In the genomic region with DNA sequence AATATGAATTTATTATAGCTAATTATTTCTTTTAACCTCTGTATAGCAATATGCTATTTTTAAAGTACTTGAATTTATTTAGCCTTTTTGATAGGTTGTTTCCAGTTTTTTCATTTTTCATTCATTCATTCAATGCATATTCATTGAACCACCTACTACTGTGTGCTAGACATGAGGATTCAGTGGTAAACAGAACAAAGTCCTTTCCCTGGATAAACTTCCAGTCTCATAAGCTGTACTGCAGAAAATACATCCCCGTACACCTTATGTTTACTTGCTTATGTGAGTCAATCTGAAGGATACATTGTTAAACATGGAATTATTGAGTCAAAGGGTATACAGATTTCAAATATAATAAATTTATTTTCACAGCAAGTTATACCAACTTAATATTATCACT, we compare ENCODE assay signal across 26 cellular contexts. TPM values are rescaled to one million over a fixed set of nuclear protein-coding genes. Genes with fewer than 3 reads are reported as not detected.
DNase-seq lines count a peak whose midpoint lies in the region; ATAC-seq, FAIRE-seq and TF ChIP-seq lines count a peak whose summit lies in the region.
"Had no signal": no experiment of that assay in that cellular context is flagged by ENCODE, and none has a peak within 500 bp of the region (broad histone marks: within the 10 kb centered on the region; RNA-seq: fewer than 3 reads in every experiment).

No MANE protein-coding gene starts in this region.

- H3K27ac ChIP-seq in liver (ENCODE audit: low read depth in 1 of 2, low read length in 2 of 2) = no peak overlapping the region
- no peak overlapping the region for H3K27ac ChIP-seq in brain microvascular endothelial cell
- H3K27ac ChIP-seq in upper lobe of right lung = no peak overlapping the region
- H3K27ac ChIP-seq: A549; BLaER1 treated with 17β-estradiol and CSF1 and Interleukin-3, amounts not matched to agents 10 nM and 100 nM; GM23248 had no signal

- in situ Hi-C loops in brain microvascular endothelial cell (cut with HindIII; ENCODE audit: low pct_ligation_motif_present, low sequenced_read_pairs) = no loop called here

- FAIRE-seq in colon (lab: Jason Lieb, UNC) = peak; percentile 74
- FAIRE-seq: A549, D721Med, GM12878, GM19239, H1 had no signal

- H3K9me3 ChIP-seq in liver (ENCODE audit: control insufficient read depth in 4 of 4, low read length in 3 of 4) (no peaks in the 10 kb centered on the region), upper lobe of right lung (no peaks in the 10 kb centered on the region)
- H3K9me3 ChIP-seq: A549; BE2C; BLaER1 treated with 17β-estradiol and CSF1 and Interleukin-3, amounts not matched to agents 10 nM and 100 nM had no signal

- peaks cover 3 to 27% (median 8%) of the 10 kb centered on the region in 4 donors for H3K4me1 ChIP-seq in liver (ENCODE audit: control insufficient read depth in 4 of 4, insufficient read depth in 4 of 4, low read length in 3 of 4)
- H3K4me1 ChIP-seq in upper lobe of right lung = no peaks in the 10 kb centered on the region
- H3K4me1 ChIP-seq: A549; BE2C; BLaER1 treated with 17β-estradiol and CSF1 and Interleukin-3, amounts not matched to agents 10 nM and 100 nM had no signal

- intact Hi-C loops in left colon (cut with DNase I, micrococcal nuclease) = no loop called here
- intact Hi-C loops in upper lobe of right lung (cut with DNase I) = no loop called here

- H3K27me3 ChIP-seq in liver (ENCODE audit: control insufficient read depth in 4 of 4, insufficient read depth in 4 of 4, low read length in 3 of 4) (no peaks in the 10 kb centered on the region), brain microvascular endothelial cell (replicated peaks) (no peaks in the 10 kb centered on the region), upper lobe of right lung (no peaks in the 10 kb centered on the region)
- H3K27me3 ChIP-seq: BE2C; BLaER1 treated with 17β-estradiol and CSF1 and Interleukin-3, amounts not matched to agents 10 nM and 100 nM had no signal

- TF ChIP-seq RAD21 in liver (IDR thresholded peaks at IDR 0.05) = no peak

- H3K9ac ChIP-seq in liver (ENCODE audit: low read depth in 1 of 2, low read length in 2 of 2) = no peak overlapping the region
- H3K9ac ChIP-seq: BLaER1 treated with 17β-estradiol and CSF1 and Interleukin-3, amounts not matched to agents 10 nM and 100 nM; GM23248 had no signal

- 41% methylated on average over 1 of the region's 1 CpG for WGBS in liver

- peaks cover 1 to 21% (median 13%) of the 10 kb centered on the region in 4 donors for H3K36me3 ChIP-seq in liver (ENCODE audit: control insufficient read depth in 4 of 4, insufficient read depth in 3 of 4, low read depth in 1 of 4, low read length in 3 of 4)
- no peaks in the 10 kb centered on the region for H3K36me3 ChIP-seq in brain microvascular endothelial cell (replicated peaks)
- peaks cover 23% of the 10 kb centered on the region for H3K36me3 ChIP-seq in upper lobe of right lung
- H3K36me3 ChIP-seq: BE2C had no signal

- ATAC-seq in left colon (peak; percentile 58), upper lobe of right lung (no peak)
- ATAC-seq: A549, GM12878 had no signal

- DNase-seq in left colon = no peak
- DNase-seq in brain microvascular endothelial cell = no peak
- DNase-seq in HuH-7.5 (ENCODE audit: low spot score) = no peak
- no peak for DNase-seq in activated CD4-positive, alpha-beta T cell treated with anti-CD3 and anti-CD28 coated beads, Interleukin-2, amount 50 U/mL, for 4 hours
- DNase-seq in upper lobe of right lung = no peak
- DNase-seq: 8988T; ACHN; AML-193; BE2C; CD4-positive, alpha-beta T cell; CD8-positive, alpha-beta memory T cell; DMS 273 treated with DMSO at 0.1 percent for 48 hours; DMS79; EL; GDM1; GM23248; H7; HCEC 1CT had no signal

- no peak for TF ChIP-seq CTCF in liver (IDR thresholded peaks at IDR 0.05; ENCODE audit: low read depth, low read length, missing input control)
- no peak for TF ChIP-seq CTCF in brain microvascular endothelial cell (IDR thresholded peaks at IDR 0.05; ENCODE audit: low read depth, low read length, missing control alignments)
- no peak for TF ChIP-seq CTCF in upper lobe of right lung (IDR thresholded peaks at IDR 0.05)

- H3K4me3 ChIP-seq in liver (ENCODE audit: low read depth in 1 of 3, low read length in 3 of 3) = no peak overlapping the region
- H3K4me3 ChIP-seq in brain microvascular endothelial cell (ENCODE audit: low read depth, low read length) = no peak overlapping the region
- no peak overlapping the region for H3K4me3 ChIP-seq in upper lobe of right lung
- H3K4me3 ChIP-seq: A549; BLaER1 treated with 17β-estradiol and CSF1 and Interleukin-3, amounts not matched to agents 10 nM and 100 nM; GM12878; GM23248 had no signal

TF ChIP-seq in liver, 16 proteins besides CTCF, POLR2A, EP300 and RAD21:
- TF ChIP-seq GABPA (IDR thresholded peaks at IDR 0.05 in 1 of 2, conservative IDR thresholded peaks at IDR 0.05 in 1 of 2) (no peak), JUND (IDR thresholded peaks at IDR 0.05) (no peak), SP1 (IDR thresholded peaks at IDR 0.05) (no peak), REST (IDR thresholded peaks at IDR 0.05) (no peak), ATF3 (IDR thresholded peaks at IDR 0.05) (no peak), FOXA2 (IDR thresholded peaks at IDR 0.05) (no peak), HNF4A (conservative IDR thresholded peaks at IDR 0.05) (peak; percentile 44 to 58), YY1 (IDR thresholded peaks at IDR 0.05) (no peak), HNF4G (IDR thresholded peaks at IDR 0.05) (peak; percentile 18), FOXA1 (IDR thresholded peaks at IDR 0.05) (no peak), TAF1 (conservative IDR thresholded peaks at IDR 0.05) (no peak), EGR1 (IDR thresholded peaks at IDR 0.05; ENCODE audit: low read depth in 2 of 2) (no peak), RXRA (IDR thresholded peaks at IDR 0.05) (no peak), NR2F2 (IDR thresholded peaks at IDR 0.05) (no peak)
- TF ChIP-seq, protein P1, sequence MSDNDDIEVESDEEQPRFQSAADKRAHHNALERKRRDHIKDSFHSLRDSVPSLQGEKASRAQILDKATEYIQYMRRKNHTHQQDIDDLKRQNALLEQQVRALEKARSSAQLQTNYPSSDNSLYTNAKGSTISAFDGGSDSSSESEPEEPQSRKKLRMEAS (IDR thresholded peaks at IDR 0.05) = peak; percentile 11
- TF ChIP-seq, protein P2, sequence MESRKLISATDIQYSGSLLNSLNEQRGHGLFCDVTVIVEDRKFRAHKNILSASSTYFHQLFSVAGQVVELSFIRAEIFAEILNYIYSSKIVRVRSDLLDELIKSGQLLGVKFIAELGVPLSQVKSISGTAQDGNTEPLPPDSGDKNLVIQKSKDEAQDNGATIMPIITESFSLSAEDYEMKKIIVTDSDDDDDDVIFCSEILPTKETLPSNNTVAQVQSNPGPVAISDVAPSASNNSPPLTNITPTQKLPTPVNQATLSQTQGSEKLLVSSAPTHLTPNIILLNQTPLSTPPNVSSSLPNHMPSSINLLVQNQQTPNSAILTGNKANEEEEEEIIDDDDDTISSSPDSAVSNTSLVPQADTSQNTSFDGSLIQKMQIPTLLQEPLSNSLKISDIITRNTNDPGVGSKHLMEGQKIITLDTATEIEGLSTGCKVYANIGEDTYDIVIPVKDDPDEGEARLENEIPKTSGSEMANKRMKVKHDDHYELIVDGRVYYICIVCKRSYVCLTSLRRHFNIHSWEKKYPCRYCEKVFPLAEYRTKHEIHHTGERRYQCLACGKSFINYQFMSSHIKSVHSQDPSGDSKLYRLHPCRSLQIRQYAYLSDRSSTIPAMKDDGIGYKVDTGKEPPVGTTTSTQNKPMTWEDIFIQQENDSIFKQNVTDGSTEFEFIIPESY (IDR thresholded peaks at IDR 0.05) = no peak
TF ChIP-seq in liver: peak in this region for 3.

RNA-seq across cellular contexts. Expression of gene AGL, which starts 21.9 kb away (rescaled TPM):
- total RNA-seq in left colon = 10 to 100 TPM; 27.6 to 28.4 TPM
- 10 to 100 TPM; 16.9 to 78.5 TPM for total RNA-seq in liver
- polyA plus RNA-seq in liver = 10 to 100 TPM; 10.1 to 23.0 TPM
- total RNA-seq in upper lobe of right lung = 14.4 TPM
